In the genomic region with DNA sequence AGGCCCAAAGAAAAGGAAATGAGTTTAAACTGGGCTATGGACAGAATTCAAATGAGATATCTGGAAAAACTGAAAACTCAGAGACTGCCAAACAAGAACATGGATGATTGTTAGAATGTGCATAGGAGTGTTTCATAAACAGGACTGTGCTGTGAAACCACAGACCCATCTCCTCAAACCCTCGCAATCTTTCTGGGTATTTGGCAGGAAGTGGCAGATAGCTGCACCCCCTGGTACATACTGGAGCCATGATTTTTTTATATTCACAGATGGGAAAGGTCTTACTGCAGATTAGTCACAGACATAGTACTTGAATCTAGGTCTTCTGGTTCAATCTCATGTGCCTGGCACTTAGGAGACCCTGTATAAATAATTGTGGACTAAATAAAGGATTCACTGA, we compare ENCODE assay signal across 11 cellular contexts.
DNase-seq lines count a peak whose midpoint lies in the region; TF ChIP-seq lines count a peak whose summit lies in the region.
"Had no signal": no experiment of that assay in that cellular context is flagged by ENCODE, and none has a peak within 500 bp of the region (broad histone marks: within the 10 kb centered on the region; RNA-seq: fewer than 3 reads in every experiment).

No MANE protein-coding gene starts in this region.

- no peak overlapping the region for H3K4me3 ChIP-seq in ascending aorta

- H3K4me1 ChIP-seq in ascending aorta, result peaks cover 7 to 20% of the 10 kb centered on the region in 2 donors

- peak overlapping the region; percentile 42 for H3K4me3 Mint-ChIP-seq in activated T-cell treated with anti-CD3 and anti-CD28 coated beads, Interleukin-2, amount 50 U/mL, for 24 hours
- H3K4me3 Mint-ChIP-seq: nephron had no signal

- peaks cover 79% of the 10 kb centered on the region for H3K4me1 Mint-ChIP-seq in activated T-cell treated with anti-CD3 and anti-CD28 coated beads, Interleukin-2, amount 50 U/mL, for 24 hours (ENCODE audit: low read depth)

- intact Hi-C loops in ascending aorta (cut with DNase I), result no loop called here

- no peak for TF ChIP-seq CTCF in ascending aorta (IDR thresholded peaks at IDR 0.05)

- no peaks in the 10 kb centered on the region for H3K9me3 Mint-ChIP-seq in activated T-cell treated with anti-CD3 and anti-CD28 coated beads, Interleukin-2, amount 50 U/mL, for 24 hours
- H3K9me3 Mint-ChIP-seq: nephron had no signal

- no peaks in the 10 kb centered on the region for H3K27me3 Mint-ChIP-seq in activated T-cell treated with anti-CD3 and anti-CD28 coated beads, Interleukin-2, amount 50 U/mL, for 24 hours

- no peaks in the 10 kb centered on the region for H3K27me3 ChIP-seq in ascending aorta

- no peaks in the 10 kb centered on the region for H3K36me3 ChIP-seq in ascending aorta

- peak overlapping the region; percentile 3 to 5 for H3K27ac ChIP-seq in ascending aorta

- H3K9me3 ChIP-seq in ascending aorta, result no peaks in the 10 kb centered on the region

- peak overlapping the region; percentile 88 for H3K27ac Mint-ChIP-seq in activated T-cell treated with anti-CD3 and anti-CD28 coated beads, Interleukin-2, amount 50 U/mL, for 24 hours

- DNase-seq in activated T-cell treated with anti-CD3 and anti-CD28 coated beads, Interleukin-2, amount 50 U/mL, for 24 hours, result no peak
- DNase-seq in activated T-cell treated with anti-CD3 and anti-CD28 coated beads for 4 hours (no peak), OCI-M1 (lab: John Stamatoyannopoulos, UW) (peak; percentile 21), ascending aorta (ENCODE audit: low spot score in 2 of 2) (no peak), AG08395 (ENCODE audit: low spot score) (no peak), NCI-H1092 treated with DMSO at 0.1 percent for 48 hours (lab: John Stamatoyannopoulos, UW) (no peak), DMS153 (lab: John Stamatoyannopoulos, UW) (no peak)
- DNase-seq in stimulated activated CD8-positive, alpha-beta memory T cell treated with anti-CD3 and anti-CD28 coated beads, Interleukin-7, amount 100 ng/mL, for 4 hours (ENCODE audit: low read depth in 2 of 2), result peak; percentile 44 to 53
- DNase-seq: dermis blood vessel endothelial cell, NCI-H1436 treated with DMSO at 0.1 percent for 48 hours had no signal

- peaks cover 31% of the 10 kb centered on the region for H3K36me3 Mint-ChIP-seq in activated T-cell treated with anti-CD3 and anti-CD28 coated beads, Interleukin-2, amount 50 U/mL, for 24 hours (ENCODE audit: low read depth)

Comparison
In these comparisons a context has a peak if more than half of its experiments do, and no peak if none do; other contexts are left out.
1. DNase-seq: peak in OCI-M1 (single experiment) and stimulated activated CD8-positive, alpha-beta memory T cell treated with anti-CD3 and anti-CD28 coated beads, Interleukin-7, amount 100 ng/mL, for 4 hours (2 of 2); none in activated T-cell treated with anti-CD3 and anti-CD28 coated beads, Interleukin-2, amount 50 U/mL, for 24 hours (single experiment), activated T-cell treated with anti-CD3 and anti-CD28 coated beads for 4 hours (single experiment), ascending aorta (0 of 2), AG08395 (single experiment), NCI-H1092 treated with DMSO at 0.1 percent for 48 hours (single experiment) and DMS153 (single experiment).